Comparison of ENCODE assay signal across 37 cellular contexts in the genomic region with DNA sequence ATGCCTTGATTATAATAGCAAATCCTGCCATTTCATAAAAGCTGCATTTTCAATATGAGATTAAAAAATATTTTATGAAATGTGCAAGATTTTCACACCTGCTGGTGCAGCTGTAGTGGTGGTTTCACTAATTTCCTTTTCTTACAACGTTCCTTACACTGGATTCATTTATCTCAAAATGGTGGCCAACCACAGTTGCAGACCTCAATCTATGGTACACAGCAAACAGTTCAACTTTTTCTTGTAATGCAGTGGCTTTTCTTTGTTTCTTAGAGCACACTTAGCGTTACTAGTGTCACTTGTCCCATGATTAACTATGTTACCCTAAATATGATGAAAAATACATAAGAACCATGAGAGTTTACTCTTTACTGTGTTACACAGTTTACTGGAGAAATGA. TPM values are rescaled to one million over a fixed set of nuclear protein-coding genes. Genes with fewer than 3 reads are reported as not detected.
"Had no signal": no experiment of that assay in that cellular context is flagged by ENCODE, and none has a peak within 500 bp of the region (broad histone marks: within the 10 kb centered on the region; RNA-seq: fewer than 3 reads in every experiment).

No MANE protein-coding gene starts in this region.

- H3K27me3 ChIP-seq: adrenal gland, ascending aorta, body of pancreas, brain microvascular endothelial cell, breast epithelium, cardiac muscle cell had no signal

- H3K27ac ChIP-seq: adrenal gland, ascending aorta, body of pancreas, brain microvascular endothelial cell, breast epithelium, cardiac muscle cell had no signal

- DNase-seq: activated effector memory CD4-positive, alpha-beta T cell treated with anti-CD3 and anti-CD28 coated beads, Interleukin-2, amount 50 U/mL, for 16 hours; activated effector memory CD4-positive, alpha-beta T cell treated with Interleukin-2 at 50 U/mL for 16 hours; activated gamma-delta T cell; activated gamma-delta T cell treated with Interleukin-2 at 50 U/mL for 16 hours; activated naive CD4-positive, alpha-beta T cell; activated naive CD4-positive, alpha-beta T cell treated with anti-CD3 and anti-CD28 coated beads for 36 hours; activated naive CD4-positive, alpha-beta T cell treated with anti-CD3 and anti-CD28 coated beads, Interleukin-2, amount 10 ng/mL, durations not matched to agents 7 days and 5 days; activated naive CD4-positive, alpha-beta T cell treated with anti-CD3 and anti-CD28 coated beads, Interleukin-2, amount 50 U/mL, for 16 hours; activated naive CD4-positive, alpha-beta T cell treated with Interleukin-2 at 50 U/mL for 16 hours; activated naive CD8-positive, alpha-beta T cell treated with anti-CD3 and anti-CD28 coated beads for 36 hours; activated naive CD8-positive, alpha-beta T cell treated with anti-CD3 and anti-CD28 coated beads, Interleukin-2, amount 10 ng/mL, durations not matched to agents 7 days and 5 days; activated naive CD8-positive, alpha-beta T cell treated with anti-CD3 and anti-CD28 coated beads, Interleukin-2, amount 50 U/mL, for 24 hours; activated T-cell treated with anti-CD3 and anti-CD28 coated beads, Interleukin-2, amount 50 U/mL, for 24 hours; activated T-cell treated with anti-CD3 and anti-CD28 coated beads, Interleukin-2, amount 50 U/mL, for 4 hours; activated T-cell treated with anti-CD3 and anti-CD28 coated beads, Interleukin-2, amount 50 U/mL, for 48 hours; activated T-cell treated with anti-CD3 and anti-CD28 coated beads, Interleukin-2, amount 50 U/mL, for 72 hours; adrenal gland; amniotic stem cell; amygdala; anterior cingulate cortex; aorta; body of pancreas; brain microvascular endothelial cell; caudate nucleus; central memory CD4-positive, alpha-beta T cell; cerebellar nuclear complex had no signal

- H3K9me3 ChIP-seq: adrenal gland, ascending aorta, body of pancreas, breast epithelium had no signal

- H3K4me3 ChIP-seq: adrenal gland, ascending aorta, body of pancreas, breast epithelium, cardiac muscle cell had no signal

- ATAC-seq: activated naive CD4-positive, alpha-beta T cell treated with anti-CD3 and anti-CD28 coated beads, Interleukin-2, amount 50 U/mL, for 72 hours; activated naive CD8-positive, alpha-beta T cell treated with anti-CD3 and anti-CD28 coated beads, Interleukin-2, amount 50 U/mL, for 24 hours; activated T-cell treated with anti-CD3 and anti-CD28 coated beads, Interleukin-2, amount 50 U/mL, for 4 hours; activated T-cell treated with anti-CD3 and anti-CD28 coated beads, Interleukin-2, amount 50 U/mL, for 72 hours; activated T-helper 17 cell treated with anti-CD3 and anti-CD28 coated beads, Interleukin-2, amount 50 U/mL, for 72 hours; body of pancreas had no signal

- H3K36me3 ChIP-seq: adrenal gland, ascending aorta, brain microvascular endothelial cell, breast epithelium, cardiac muscle cell had no signal

- H3K4me1 ChIP-seq: adrenal gland, ascending aorta, body of pancreas, breast epithelium had no signal

RNA-seq across cellular contexts. Expression of a gene that starts 32.7 kb away (rescaled TPM):
- total RNA-seq: activated naive CD4-positive, alpha-beta T cell treated with anti-CD3 and anti-CD28 coated beads for 36 hours; activated naive CD8-positive, alpha-beta T cell treated with anti-CD3 and anti-CD28 coated beads for 36 hours; activated naive CD8-positive, alpha-beta T cell treated with anti-CD3 and anti-CD28 coated beads, Interleukin-2, amount 10 ng/mL, durations not matched to agents 7 days and 5 days; activated T-cell treated with anti-CD3 and anti-CD28 coated beads, Interleukin-2, amount 50 U/mL, for 4 hours; activated T-cell treated with anti-CD3 and anti-CD28 coated beads, Interleukin-2, amount 50 U/mL, for 72 hours; activated T-helper 1 cell treated with anti-CD3 and anti-CD28 coated beads, Interleukin-12 subunit alpha, Interleukin-12 subunit beta, Interleukin-2, Interleukin-4 antibody, amounts not matched to agents 30 ng/mL and 10 ng/mL and 1 ng/mL, durations not matched to agents 14 hours and 24 hours and 36 hours; activated T-helper 17 cell treated with anti-CD3 and anti-CD28 coated beads, Interleukin-2, amount 50 U/mL, for 72 hours; activated T-helper 2 cell treated with anti-CD3 and anti-CD28 coated beads, Interferon-gamma antibody, Interleukin-2, Interleukin-4, amounts not matched to agents 10 μg/mL and 5 μg/mL and 100 μg/mL, durations not matched to agents 14 hours and 24 hours and 36 hours; ascending aorta; astrocyte; body of pancreas; bronchial epithelial cell; cardiac muscle cell; cerebellum; chondrocyte had no signal
